In the genomic region with DNA sequence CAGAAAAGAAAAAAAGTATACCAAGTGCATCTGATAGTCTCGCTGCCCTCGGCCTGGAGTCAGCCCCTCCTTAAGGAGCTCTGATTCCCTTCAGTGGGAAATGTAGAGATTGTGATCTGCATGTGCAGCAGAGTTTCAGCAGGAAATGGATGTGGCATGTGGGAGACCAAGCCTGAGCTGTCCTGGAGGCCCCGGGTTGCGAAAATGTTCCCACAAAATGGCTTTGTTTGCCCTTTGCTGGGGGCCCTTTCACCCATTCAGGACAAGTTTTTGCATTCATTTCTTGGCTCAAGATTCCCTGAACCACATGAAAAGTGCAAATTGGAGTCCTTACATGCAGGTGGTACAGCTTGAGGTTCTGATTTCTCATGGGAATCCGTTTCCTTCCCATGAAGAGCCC, we compare ENCODE assay signal across 20 cellular contexts.
DNase-seq lines count a peak whose midpoint lies in the region; ATAC-seq, FAIRE-seq and TF ChIP-seq lines count a peak whose summit lies in the region.
"Had no signal": no experiment of that assay in that cellular context is flagged by ENCODE, and none has a peak within 500 bp of the region (broad histone marks: within the 10 kb centered on the region; RNA-seq: fewer than 3 reads in every experiment).

No MANE protein-coding gene starts in this region.

- FAIRE-seq in H1 (lab: Jason Lieb, UNC) = no peak
- FAIRE-seq: A204.1, H54, K562 had no signal

- TF ChIP-seq EP300 in H1 (IDR thresholded peaks at IDR 0.05; ENCODE audit: borderline replicate concordance in 1 of 2, low read depth in 2 of 2, low read length in 2 of 2) = no peak

- H3K4me2 ChIP-seq in BLaER1 (peak overlapping the region; percentile 36), H1 (ENCODE audit: insufficient read depth in 1 of 2, low read depth in 2 of 2, low read length in 2 of 2) (no peak overlapping the region)

- no peak overlapping the region for H4K5ac ChIP-seq in H1 (ENCODE audit: insufficient read length, low read depth, low read length)

- no peak overlapping the region for H3K9ac ChIP-seq in BLaER1
- H3K9ac ChIP-seq in H1 (replicated peaks in 1 of 4; ENCODE audit: extremely low read depth in 1 of 4, low read depth in 3 of 4, low read length in 3 of 4) = no peak overlapping the region

- no peaks in the 10 kb centered on the region for H3K79me2 ChIP-seq in H1 (ENCODE audit: control insufficient read depth in 1 of 2, insufficient read depth in 2 of 2, low read length in 2 of 2)

- no peak for DNase-seq in H1 (ENCODE audit: low read depth in 1 of 2, low spot score in 2 of 2)
- DNase-seq in renal cortical epithelial cell (ENCODE audit: low read depth) = peak; percentile 17
- DNase-seq in BE2C = no peak
- DNase-seq in breast epithelium (ENCODE audit: low spot score in 2 of 2) = no peak
- DNase-seq: Calu3; CD8-positive, alpha-beta T cell; DMS53; HFFc6; NCI-H1048; NCI-H1436; NCI-H2081; NCI-H510A; NCI-H748 treated with DMSO at 0.1 percent for 48 hours; SHP77 had no signal

- intact Hi-C loops in breast epithelium (cut with DNase I; ENCODE audit: low total_unique reads) = loop anchor here (5.0 kb wide), 1 partner anchor 522 kb away; no protein-coding TSS in a partner anchor

- no peak overlapping the region for H2BK20ac ChIP-seq in H1 (ENCODE audit: low read length)

- H2BK120ac ChIP-seq in H1 (replicated peaks; ENCODE audit: low read depth, low read length) = no peak overlapping the region

- H3K79me1 ChIP-seq in H1 (ENCODE audit: low read depth, low read length) = no peaks in the 10 kb centered on the region

- H3K23me2 ChIP-seq in H1 (ENCODE audit: low read depth, low read length) = no peaks in the 10 kb centered on the region

- TF ChIP-seq POLR2A in H1 (IDR thresholded peaks at IDR 0.05; ENCODE audit: control extremely low read depth in 1 of 2, low read depth in 2 of 2, low read length in 2 of 2) (no peak), breast epithelium (IDR thresholded peaks at IDR 0.05) (no peak)

- peak overlapping the region; percentile 5; the same call in 1 of the 2 replicates for H2AK5ac ChIP-seq in H1 (ENCODE audit: low read depth, low read length)

- H3K18ac ChIP-seq in H1 (ENCODE audit: extremely low read depth, low read length) = no peak overlapping the region

- H3K27me3 ChIP-seq in BLaER1 (no peaks in the 10 kb centered on the region), H1 (replicated peaks in 1 of 4; ENCODE audit: control insufficient read depth in 3 of 4, extremely low read depth in 1 of 4, insufficient read depth in 3 of 4, low read length in 3 of 4) (peaks cover 0 to 3% (median 0%) of the 10 kb centered on the region in 4 experiments; a peak in 1 of 7 replicates), BE2C (no peaks in the 10 kb centered on the region; the same call in 1 of the 2 replicates), breast epithelium (no peaks in the 10 kb centered on the region)

- H3K14ac ChIP-seq in H1 (ENCODE audit: insufficient read length) = no peak overlapping the region

- no peak overlapping the region for H3K4me3 ChIP-seq in BLaER1
- H3K4me3 ChIP-seq in HEK293 (ENCODE audit: low read depth, low read length) = no peak overlapping the region
- no peak overlapping the region for H3K4me3 ChIP-seq in H1 (ENCODE audit: extremely low read depth in 1 of 4, insufficient read depth in 2 of 4, low read depth in 3 of 4, low read length in 4 of 4)
- H3K4me3 ChIP-seq in BE2C (ENCODE audit: low read depth, low read length) = no peak overlapping the region
- H3K4me3 ChIP-seq in breast epithelium = no peak overlapping the region
- H3K4me3 ChIP-seq: K562 had no signal

- no peak overlapping the region for H3K4ac ChIP-seq in H1 (replicated peaks; ENCODE audit: insufficient read length, low read depth, low read length)

- H2AFZ ChIP-seq in H1 (ENCODE audit: low read length) = peak overlapping the region; percentile 91; the same call in 1 of the 2 replicates

- H2BK5ac ChIP-seq in H1 (ENCODE audit: low read depth, low read length) = no peak overlapping the region

- CTCF ChIA-PET in HEK293 (lab: Yijun Ruan, JAX) (interaction anchor here (0.7 kb wide), 1 partner anchor 134 kb away, joined by 3 read pairs; no protein-coding TSS in a partner anchor), H1 (lab: Charles Lee; ENCODE audit: partially characterized antibody) (interaction anchor here (1.1 to 1.7 kb wide), 3 partner anchors 12 to 268 kb away, joined by 3 to 4 read pairs (median 3); no protein-coding TSS in a partner anchor)

- H3K27ac ChIP-seq in BLaER1 (no peak overlapping the region), HEK293 (ENCODE audit: extremely low read depth, low read depth, low read length) (no peak overlapping the region), H1 (ENCODE audit: low read depth, low read length) (no peak overlapping the region), breast epithelium (no peak overlapping the region)

- no peak overlapping the region for H2BK12ac ChIP-seq in H1 (ENCODE audit: low read depth, low read length)

- TF ChIP-seq RAD21 in H1 (IDR thresholded peaks at IDR 0.05 in 1 of 2, conservative IDR thresholded peaks at IDR 0.05 in 1 of 2; ENCODE audit: low read depth in 2 of 2, low read length in 2 of 2) = no peak

- H3K4me1 ChIP-seq in BLaER1 (peaks cover 8% of the 10 kb centered on the region), HEK293 (ENCODE audit: control insufficient read depth, insufficient read depth, low read length) (no peaks in the 10 kb centered on the region), H1 (replicated peaks in 1 of 4; ENCODE audit: control insufficient read depth in 3 of 4, insufficient read depth in 4 of 4, low read length in 3 of 4) (peaks cover 1 to 15% (median 8%) of the 10 kb centered on the region in 4 experiments; a peak in 6 of 7 replicates), BE2C (no peaks in the 10 kb centered on the region), breast epithelium (no peaks in the 10 kb centered on the region)

- ATAC-seq in HG03378 (IDR thresholded peaks at IDR 0.05; ENCODE audit: unreplicated experiment) = no peak
- ATAC-seq: CD8-positive, alpha-beta T cell; K562 had no signal

- no peak overlapping the region for H2BK15ac ChIP-seq in H1 (ENCODE audit: low read length)

- H4K8ac ChIP-seq in H1 (ENCODE audit: extremely low read depth, insufficient read depth, low read length) = no peak overlapping the region

- WGBS in H1 (ENCODE audit: extremely low coverage in 1 of 2, insufficient coverage in 1 of 2, insufficient read length in 1 of 2, insufficient replicate concordance in 2 of 2, low coverage in 1 of 2, low lambda C conversion rate in 2 of 2, missing lambda C conversion rate in 1 of 2), 2 experiments = 92% methylated on average over 5 of the region's 5 CpGs; no CpG with 5 or more reads in 1 of the 2 experiments

- H4K20me1 ChIP-seq in BLaER1 = no peaks in the 10 kb centered on the region
- H4K20me1 ChIP-seq in H1 (replicated peaks in 1 of 2; ENCODE audit: control insufficient read depth in 1 of 2, insufficient read depth in 2 of 2, low read length in 2 of 2) = no peaks in the 10 kb centered on the region

- no peaks in the 10 kb centered on the region; the same call in 1 of the 2 replicates for H3K9me3 ChIP-seq in BLaER1
- no peaks in the 10 kb centered on the region for H3K9me3 ChIP-seq in HEK293 (ENCODE audit: control insufficient read depth, insufficient read depth, low read depth, low read length)
- no peaks in the 10 kb centered on the region for H3K9me3 ChIP-seq in H1 (ENCODE audit: insufficient read depth in 2 of 2, low read depth in 1 of 2, low read length in 1 of 2)
- H3K9me3 ChIP-seq in BE2C = no peaks in the 10 kb centered on the region
- H3K9me3 ChIP-seq in breast epithelium = no peaks in the 10 kb centered on the region

- no peak overlapping the region for H3K23ac ChIP-seq in H1 (ENCODE audit: insufficient read length)

- TF ChIP-seq CTCF in HEK293 (tag by site-specific recombination; IDR thresholded peaks at IDR 0.05) = no peak
- no peak for TF ChIP-seq CTCF in H1 (IDR thresholded peaks at IDR 0.05; ENCODE audit: control extremely low read depth in 1 of 3, insufficient read depth in 1 of 3, low read depth in 1 of 3, low read length in 3 of 3)
- no peak for TF ChIP-seq CTCF in BE2C (IDR thresholded peaks at IDR 0.05; ENCODE audit: low read depth, low read length)
- no peak for TF ChIP-seq CTCF in breast epithelium (IDR thresholded peaks at IDR 0.05)

- POLR2A ChIA-PET in HEK293 (lab: Yijun Ruan, JAX) (no interaction called here), H1 (lab: Charles Lee; ENCODE audit: partially characterized antibody) (no interaction called here)

- H3K56ac ChIP-seq in H1 (replicated peaks; ENCODE audit: insufficient read length, low read depth, low read length) = no peak overlapping the region

- no peaks in the 10 kb centered on the region for H3K36me3 ChIP-seq in BLaER1
- no peaks in the 10 kb centered on the region for H3K36me3 ChIP-seq in HEK293 (ENCODE audit: control insufficient read depth in 2 of 2, insufficient read depth in 1 of 2, low read length in 2 of 2)
- no peaks in the 10 kb centered on the region for H3K36me3 ChIP-seq in H1 (ENCODE audit: control insufficient read depth in 2 of 4, insufficient read depth in 4 of 4, low read length in 3 of 4)
- H3K36me3 ChIP-seq in BE2C = no peaks in the 10 kb centered on the region
- H3K36me3 ChIP-seq in breast epithelium = no peaks in the 10 kb centered on the region

- H4K91ac ChIP-seq in H1 (replicated peaks; ENCODE audit: insufficient read length, low read length) = no peak overlapping the region

TF ChIP-seq in HEK293, 187 proteins besides CTCF, POLR2A, EP300 and RAD21:
- TF ChIP-seq ZNF837 (tag by site-specific recombination; IDR thresholded peaks at IDR 0.05) = no peak
- TF ChIP-seq GLIS1 (tag by site-specific recombination; IDR thresholded peaks at IDR 0.05) = peak; percentile 35; the same call in 1 of the 2 replicates

TF ChIP-seq in H1, 55 proteins besides CTCF, POLR2A, EP300 and RAD21 (continues in another document):
- TF ChIP-seq SIX5 (IDR thresholded peaks at IDR 0.05; ENCODE audit: low read depth, low read length) (no peak), KDM5A (IDR thresholded peaks at IDR 0.05; ENCODE audit: low read length) (no peak), HDAC6 (IDR thresholded peaks at IDR 0.05; ENCODE audit: low read depth, low read length) (no peak), RFX5 (IDR thresholded peaks at IDR 0.05; ENCODE audit: borderline replicate concordance, low read depth, low read length) (no peak), EZH2 (IDR thresholded peaks at IDR 0.05; ENCODE audit: low read depth, low read length, severe bottlenecking) (no peak), SIRT6 (IDR thresholded peaks at IDR 0.05; ENCODE audit: low read length) (no peak), HDAC2 (IDR thresholded peaks at IDR 0.05; ENCODE audit: borderline replicate concordance in 1 of 2, low read depth in 2 of 2, low read length in 2 of 2) (no peak), TCF12 (IDR thresholded peaks at IDR 0.05; ENCODE audit: low read depth, low read length) (no peak), CTBP2 (IDR thresholded peaks at IDR 0.05; ENCODE audit: borderline replicate concordance, insufficient read depth, insufficient read length, low read length) (no peak), GABPA (IDR thresholded peaks at IDR 0.05; ENCODE audit: borderline replicate concordance, insufficient read depth, low read length) (no peak), SIN3A (conservative IDR thresholded peaks at IDR 0.05 in 1 of 2, IDR thresholded peaks at IDR 0.05 in 1 of 2; ENCODE audit: low read depth in 1 of 2, low read length in 2 of 2) (no peak), CREB1 (IDR thresholded peaks at IDR 0.05) (no peak)
